In genomic region chr9:137298983-137299521, GRCh38 we compare ENCODE assay signal across 12 cellular contexts. TPM values are rescaled to one million over a fixed set of nuclear protein-coding genes. Genes with fewer than 3 reads are reported as not detected.
DNase-seq lines count a peak whose midpoint lies in the region; ATAC-seq, FAIRE-seq and TF ChIP-seq lines count a peak whose summit lies in the region.
"Had no signal": no experiment of that assay in that cellular context is flagged by ENCODE, and none has a peak within 500 bp of the region (broad histone marks: within the 10 kb centered on the region; RNA-seq: fewer than 3 reads in every experiment).

No MANE protein-coding gene starts in this region.

- FAIRE-seq in GM19239 (lab: Jason Lieb, UNC) (no peak), D721Med (lab: Jason Lieb, UNC) (no peak)

- H3K4me3 ChIP-seq in iPS-11a (ENCODE audit: low read depth, low read length) (peak overlapping the region; percentile 20), psoas muscle (peak overlapping the region; percentile 66)

- WGBS in psoas muscle, 3 donors: 55 to 59% (median 55%) methylated on average over 16 of the region's 16 CpGs

- no peak overlapping the region for H3K27ac ChIP-seq in psoas muscle

- H3K4me1 ChIP-seq in ES-I3 (ENCODE audit: insufficient read depth, low read length) (peaks cover 22% of the 10 kb centered on the region), psoas muscle (peaks cover 7% of the 10 kb centered on the region)

- DNase-seq in psoas muscle (no peak), EL (no peak), GM19239 (ENCODE audit: insufficient read length, low spot score) (no peak), D721Med (ENCODE audit: insufficient read length, low spot score) (no peak)
- DNase-seq: NCI-H2081, PC-3, T-helper 9 cell had no signal

- H3K9me3 Mint-ChIP-seq in brain: peaks cover 0 to 4% (median 0%) of the 10 kb centered on the region in 5 experiments

- no peak for ATAC-seq in psoas muscle
- ATAC-seq in HG03095 (IDR thresholded peaks at IDR 0.05; ENCODE audit: unreplicated experiment): no peak
- ATAC-seq: PC-3 had no signal

- H3K27me3 ChIP-seq in psoas muscle (ENCODE audit: insufficient read depth in 3 of 3, low read length in 2 of 3): peaks cover 0 to 80% (median 27%) of the 10 kb centered on the region in 3 donors

- intact Hi-C loops in psoas muscle (cut with DNase I): loop anchor here (5.0 to 10.0 kb wide), 2 partner anchors 108 to 226 kb away; no protein-coding TSS in a partner anchor

- H3K36me3 ChIP-seq in ES-I3 (ENCODE audit: insufficient read depth, low read length) (no peaks in the 10 kb centered on the region), psoas muscle (ENCODE audit: insufficient read depth in 1 of 2, low read depth in 1 of 2) (no peaks in the 10 kb centered on the region)

- H3K27me3 Mint-ChIP-seq in brain: peaks cover 7% of the 10 kb centered on the region

- H3K9me3 ChIP-seq in ES-I3 (ENCODE audit: control insufficient read depth, insufficient read depth, low read length): peaks cover 5% of the 10 kb centered on the region; the same call in 1 of the 2 replicates
- H3K9me3 ChIP-seq in psoas muscle: no peaks in the 10 kb centered on the region

- peak overlapping the region; percentile 68 to 83 (median 77) for H3K4me3 Mint-ChIP-seq in brain

- peak overlapping the region; percentile 76; the same call in 1 of the 2 replicates for H3K9ac ChIP-seq in ES-I3 (ENCODE audit: low read depth, low read length)

- TF ChIP-seq CTCF in brain (conservative IDR thresholded peaks at IDR 0.05) (no peak), psoas muscle (IDR thresholded peaks at IDR 0.05) (no peak), D721Med (IDR thresholded peaks at IDR 0.05; ENCODE audit: insufficient read depth, missing control alignments) (no peak)

- H3K36me3 Mint-ChIP-seq in brain: no peaks in the 10 kb centered on the region

- peak overlapping the region in 3 of 5 experiments; percentile 46 to 94 (median 89) for H3K27ac Mint-ChIP-seq in brain

- H3K4me1 Mint-ChIP-seq in brain: peaks cover 46% of the 10 kb centered on the region

RNA-seq across cellular contexts. Expression of gene NRARP, which starts 3.0 kb away (rescaled TPM):
- polyA plus RNA-seq in brain (ENCODE audit: insufficient read depth, low read depth, low replicate concordance): 3.9 TPM
- total RNA-seq in psoas muscle: 1 to 10 TPM; 3.5 to 7.5 (median 5.3) TPM
- 1 to 10 TPM in 1 of 3 donors, under 1 TPM in 2; 0.73 to 1.4 (median 0.91) TPM for polyA plus RNA-seq in psoas muscle

RNA-seq across cellular contexts. Expression of gene TOR4A, which starts 21.5 kb away (rescaled TPM):
- polyA plus RNA-seq in brain (ENCODE audit: insufficient read depth, low read depth, low replicate concordance) (1.9 TPM), psoas muscle (1 to 10 TPM in 2 of 3 donors, under 1 TPM in 1; 0.77 to 2.3 (median 1.1) TPM)
- 1 to 10 TPM; 1.7 to 2.3 (median 2.1) TPM for total RNA-seq in psoas muscle

RNA-seq across cellular contexts. Expression of gene NELFB, which starts 43.9 kb away (rescaled TPM):
- polyA plus RNA-seq in brain (ENCODE audit: insufficient read depth, low read depth, low replicate concordance) (89.9 TPM), psoas muscle (10 to 100 TPM; 43.2 to 74.3 (median 58.5) TPM)
- 10 to 100 TPM; 39.1 to 53.7 (median 42.8) TPM for total RNA-seq in psoas muscle

RNA-seq across cellular contexts. Expression of gene STPG3, which starts 48.0 kb away (rescaled TPM):
- polyA plus RNA-seq in brain (ENCODE audit: insufficient read depth, low read depth, low replicate concordance): not detected
- total RNA-seq in psoas muscle: not detected
- polyA plus RNA-seq in psoas muscle: under 1 TPM in 1 of 3 donors, not detected in 2; 0.08 TPM
- total RNA-seq: epithelial cell of proximal tubule, PC-3 had no signal

RNA-seq across cellular contexts. Expression of gene TUBB4B, which starts 58.0 kb away (rescaled TPM):
- 1,134 TPM for polyA plus RNA-seq in brain (ENCODE audit: insufficient read depth, low read depth, low replicate concordance)
- 100 to 1,000 TPM; 111 to 273 (median 230) TPM for total RNA-seq in psoas muscle
- 100 to 1,000 TPM; 350 to 838 (median 389) TPM for polyA plus RNA-seq in psoas muscle
